1 cellular context compared by ENCODE assay signal in the genomic region with DNA sequence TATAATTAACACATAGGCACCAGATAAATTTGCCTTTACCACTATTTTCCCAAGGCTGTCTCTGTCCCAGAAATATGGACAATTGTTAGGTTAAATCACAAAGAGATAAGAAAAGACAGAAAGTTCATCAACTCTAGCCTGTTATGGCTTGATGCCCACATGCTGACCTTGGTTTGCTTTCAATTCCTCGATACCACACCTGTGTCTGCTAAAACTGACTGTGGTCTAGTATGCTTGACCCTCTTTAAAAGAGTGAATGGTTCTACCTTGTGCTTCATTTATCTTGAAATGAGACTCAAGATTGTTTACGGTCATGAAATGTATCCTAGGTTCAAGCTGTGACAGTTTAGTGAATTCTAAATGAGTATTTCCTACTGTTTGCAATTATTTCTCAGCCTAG.
TF ChIP-seq lines count a peak whose summit lies in the region.

No MANE protein-coding gene starts in this region.

TF ChIP-seq in GM12878, 131 proteins besides CTCF, POLR2A, EP300 and RAD21:
- TF ChIP-seq RELA (IDR thresholded peaks at IDR 0.05; ENCODE audit: borderline replicate concordance, partially characterized antibody) (no peak), MTA2 (IDR thresholded peaks at IDR 0.05; ENCODE audit: low read depth) (no peak), RB1 (IDR thresholded peaks at IDR 0.05; ENCODE audit: borderline replicate concordance) (no peak), ZNF622 (IDR thresholded peaks at IDR 0.05) (no peak), NBN (IDR thresholded peaks at IDR 0.05) (no peak), CHD4 (IDR thresholded peaks at IDR 0.05) (no peak), DPF2 (IDR thresholded peaks at IDR 0.05) (no peak), NFXL1 (IDR thresholded peaks at IDR 0.05; ENCODE audit: borderline replicate concordance) (no peak), GABPA (IDR thresholded peaks at IDR 0.05; ENCODE audit: low read depth) (no peak), ZNF207 (IDR thresholded peaks at IDR 0.05; ENCODE audit: borderline replicate concordance) (no peak), ZNF384 (IDR thresholded peaks at IDR 0.05; ENCODE audit: borderline replicate concordance, low read depth, low read length) (no peak), NRF1 (conservative IDR thresholded peaks at IDR 0.05; ENCODE audit: low read depth, low read length) (no peak), ZZZ3 (IDR thresholded peaks at IDR 0.05; ENCODE audit: control insufficient read depth, insufficient read length, low read depth) (no peak)
- TF ChIP-seq, protein P1, sequence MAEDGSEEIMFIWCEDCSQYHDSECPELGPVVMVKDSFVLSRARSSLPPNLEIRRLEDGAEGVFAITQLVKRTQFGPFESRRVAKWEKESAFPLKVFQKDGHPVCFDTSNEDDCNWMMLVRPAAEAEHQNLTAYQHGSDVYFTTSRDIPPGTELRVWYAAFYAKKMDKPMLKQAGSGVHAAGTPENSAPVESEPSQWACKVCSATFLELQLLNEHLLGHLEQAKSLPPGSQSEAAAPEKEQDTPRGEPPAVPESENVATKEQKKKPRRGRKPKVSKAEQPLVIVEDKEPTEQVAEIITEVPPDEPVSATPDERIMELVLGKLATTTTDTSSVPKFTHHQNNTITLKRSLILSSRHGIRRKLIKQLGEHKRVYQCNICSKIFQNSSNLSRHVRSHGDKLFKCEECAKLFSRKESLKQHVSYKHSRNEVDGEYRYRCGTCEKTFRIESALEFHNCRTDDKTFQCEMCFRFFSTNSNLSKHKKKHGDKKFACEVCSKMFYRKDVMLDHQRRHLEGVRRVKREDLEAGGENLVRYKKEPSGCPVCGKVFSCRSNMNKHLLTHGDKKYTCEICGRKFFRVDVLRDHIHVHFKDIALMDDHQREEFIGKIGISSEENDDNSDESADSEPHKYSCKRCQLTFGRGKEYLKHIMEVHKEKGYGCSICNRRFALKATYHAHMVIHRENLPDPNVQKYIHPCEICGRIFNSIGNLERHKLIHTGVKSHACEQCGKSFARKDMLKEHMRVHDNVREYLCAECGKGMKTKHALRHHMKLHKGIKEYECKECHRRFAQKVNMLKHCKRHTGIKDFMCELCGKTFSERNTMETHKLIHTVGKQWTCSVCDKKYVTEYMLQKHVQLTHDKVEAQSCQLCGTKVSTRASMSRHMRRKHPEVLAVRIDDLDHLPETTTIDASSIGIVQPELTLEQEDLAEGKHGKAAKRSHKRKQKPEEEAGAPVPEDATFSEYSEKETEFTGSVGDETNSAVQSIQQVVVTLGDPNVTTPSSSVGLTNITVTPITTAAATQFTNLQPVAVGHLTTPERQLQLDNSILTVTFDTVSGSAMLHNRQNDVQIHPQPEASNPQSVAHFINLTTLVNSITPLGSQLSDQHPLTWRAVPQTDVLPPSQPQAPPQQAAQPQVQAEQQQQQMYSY (CRISPR knock-in tag; IDR thresholded peaks at IDR 0.05): no peak
- TF ChIP-seq, protein P2, sequence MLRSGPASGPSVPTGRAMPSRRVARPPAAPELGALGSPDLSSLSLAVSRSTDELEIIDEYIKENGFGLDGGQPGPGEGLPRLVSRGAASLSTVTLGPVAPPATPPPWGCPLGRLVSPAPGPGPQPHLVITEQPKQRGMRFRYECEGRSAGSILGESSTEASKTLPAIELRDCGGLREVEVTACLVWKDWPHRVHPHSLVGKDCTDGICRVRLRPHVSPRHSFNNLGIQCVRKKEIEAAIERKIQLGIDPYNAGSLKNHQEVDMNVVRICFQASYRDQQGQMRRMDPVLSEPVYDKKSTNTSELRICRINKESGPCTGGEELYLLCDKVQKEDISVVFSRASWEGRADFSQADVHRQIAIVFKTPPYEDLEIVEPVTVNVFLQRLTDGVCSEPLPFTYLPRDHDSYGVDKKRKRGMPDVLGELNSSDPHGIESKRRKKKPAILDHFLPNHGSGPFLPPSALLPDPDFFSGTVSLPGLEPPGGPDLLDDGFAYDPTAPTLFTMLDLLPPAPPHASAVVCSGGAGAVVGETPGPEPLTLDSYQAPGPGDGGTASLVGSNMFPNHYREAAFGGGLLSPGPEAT (IDR thresholded peaks at IDR 0.05; ENCODE audit: low read depth): no peak
- TF ChIP-seq, protein P3, sequence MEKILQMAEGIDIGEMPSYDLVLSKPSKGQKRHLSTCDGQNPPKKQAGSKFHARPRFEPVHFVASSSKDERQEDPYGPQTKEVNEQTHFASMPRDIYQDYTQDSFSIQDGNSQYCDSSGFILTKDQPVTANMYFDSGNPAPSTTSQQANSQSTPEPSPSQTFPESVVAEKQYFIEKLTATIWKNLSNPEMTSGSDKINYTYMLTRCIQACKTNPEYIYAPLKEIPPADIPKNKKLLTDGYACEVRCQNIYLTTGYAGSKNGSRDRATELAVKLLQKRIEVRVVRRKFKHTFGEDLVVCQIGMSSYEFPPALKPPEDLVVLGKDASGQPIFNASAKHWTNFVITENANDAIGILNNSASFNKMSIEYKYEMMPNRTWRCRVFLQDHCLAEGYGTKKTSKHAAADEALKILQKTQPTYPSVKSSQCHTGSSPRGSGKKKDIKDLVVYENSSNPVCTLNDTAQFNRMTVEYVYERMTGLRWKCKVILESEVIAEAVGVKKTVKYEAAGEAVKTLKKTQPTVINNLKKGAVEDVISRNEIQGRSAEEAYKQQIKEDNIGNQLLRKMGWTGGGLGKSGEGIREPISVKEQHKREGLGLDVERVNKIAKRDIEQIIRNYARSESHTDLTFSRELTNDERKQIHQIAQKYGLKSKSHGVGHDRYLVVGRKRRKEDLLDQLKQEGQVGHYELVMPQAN (conservative IDR thresholded peaks at IDR 0.05): no peak
TF ChIP-seq in GM12878: peak in this region for 0.
